15 cellular contexts compared by ENCODE assay signal in the genomic region with DNA sequence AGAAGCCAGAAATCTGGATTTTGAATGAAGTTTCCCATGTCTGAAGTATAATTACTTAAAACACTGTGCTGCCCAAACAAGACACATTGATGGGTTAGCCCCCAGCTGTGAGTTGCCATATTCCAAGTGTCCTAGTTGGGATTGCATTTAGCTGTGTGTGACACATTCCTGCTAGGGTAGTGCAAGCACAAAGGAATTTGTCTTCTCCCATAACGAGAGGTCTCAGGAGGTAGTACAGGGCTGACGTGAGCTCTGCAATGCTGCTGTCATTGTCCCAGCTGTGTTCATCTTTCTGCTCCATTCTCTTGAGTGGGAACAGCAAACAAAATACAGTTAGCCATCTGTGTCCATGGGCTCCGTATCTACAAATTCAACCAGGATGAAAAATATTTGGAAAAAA.
DNase-seq lines count a peak whose midpoint lies in the region; ATAC-seq and TF ChIP-seq lines count a peak whose summit lies in the region.
"Had no signal": no experiment of that assay in that cellular context is flagged by ENCODE, and none has a peak within 500 bp of the region (broad histone marks: within the 10 kb centered on the region; RNA-seq: fewer than 3 reads in every experiment).

No MANE protein-coding gene starts in this region.

- H3K14ac ChIP-seq in mesenchymal stem cell (ENCODE audit: low read length in 2 of 2) = no peak overlapping the region

- H3K27me3 ChIP-seq in mesenchymal stem cell (ENCODE audit: control insufficient read depth in 1 of 2, insufficient read depth in 1 of 2, low read length in 2 of 2) = no peaks in the 10 kb centered on the region
- no peaks in the 10 kb centered on the region for H3K27me3 ChIP-seq in MM.1S (replicated peaks; ENCODE audit: insufficient read depth, low read length)
- H3K27me3 ChIP-seq: vagina had no signal

- peaks cover 12% of the 10 kb centered on the region for H3K4me1 ChIP-seq in mesenchymal stem cell (ENCODE audit: control insufficient read depth, insufficient read depth, low read depth, low read length)
- no peaks in the 10 kb centered on the region for H3K4me1 ChIP-seq in MM.1S (ENCODE audit: low read length)

- no peak overlapping the region for H4K8ac ChIP-seq in mesenchymal stem cell (ENCODE audit: low read length)

- H2BK12ac ChIP-seq in mesenchymal stem cell (ENCODE audit: low read length in 2 of 2) = no peak overlapping the region

- no peaks in the 10 kb centered on the region for H3K79me2 ChIP-seq in MM.1S (ENCODE audit: low read length)

- H3K27me3 Mint-ChIP-seq in HFFc6 (ENCODE audit: insufficient read depth) = peaks cover 1% of the 10 kb centered on the region; the same call in 1 of the 2 replicates
- H3K27me3 Mint-ChIP-seq in T-cell = peaks cover 0 to 3% of the 10 kb centered on the region in 2 donors
- peaks cover 29% of the 10 kb centered on the region for H3K27me3 Mint-ChIP-seq in stimulated activated memory B cell treated with anti-CD40 and anti-IgM and Interleukin-4, amounts not matched to agents 10 μg/mL and 1 μg/mL and 100 μg/mL, for 72 hours

- no peaks in the 10 kb centered on the region for H3F3A ChIP-seq in MM.1S (ENCODE audit: insufficient read depth, low read length)

- DNase-seq in AG08395 (ENCODE audit: low spot score) (peak; percentile 52), HFFc6 (peak; percentile 37), T-cell (no peak), mesenchymal stem cell (no peak), MM.1S (no peak)
- DNase-seq in activated effector memory CD4-positive, alpha-beta T cell treated with anti-CD3 and anti-CD28 coated beads, Interleukin-2, amount 50 U/mL, for 16 hours = no peak
- DNase-seq: activated CD4-positive, CD25-positive, alpha-beta regulatory T cell treated with anti-CD3 and anti-CD28 coated beads, Interleukin-2, amount 50 U/mL, for 72 hours; activated effector memory CD4-positive, alpha-beta T cell treated with Interleukin-2 at 50 U/mL for 16 hours; anterior cingulate cortex; NCI-H1048; NCI-H82 had no signal

- H3K9me2 ChIP-seq in MM.1S (replicated peaks; ENCODE audit: insufficient read depth, low read length) = no peaks in the 10 kb centered on the region

- H3K23ac ChIP-seq in mesenchymal stem cell (ENCODE audit: low read length in 2 of 2) = no peak overlapping the region

- no peak overlapping the region for H2BK15ac ChIP-seq in mesenchymal stem cell (ENCODE audit: low read depth, poor library complexity, severe bottlenecking)

- no peak overlapping the region for H2BK5ac ChIP-seq in mesenchymal stem cell (ENCODE audit: low read depth, low read length, poor library complexity, severe bottlenecking)

- no peak overlapping the region for H2AK5ac ChIP-seq in mesenchymal stem cell (ENCODE audit: low read length, severe bottlenecking)

- H3K4me1 Mint-ChIP-seq in HFFc6 (ENCODE audit: low read depth) = peaks cover 75% of the 10 kb centered on the region
- H3K4me1 Mint-ChIP-seq in T-cell = peaks cover 45 to 51% (median 50%) of the 10 kb centered on the region in 3 donors
- H3K4me1 Mint-ChIP-seq in stimulated activated memory B cell treated with anti-CD40 and anti-IgM and Interleukin-4, amounts not matched to agents 10 μg/mL and 1 μg/mL and 100 μg/mL, for 72 hours = peaks cover 4% of the 10 kb centered on the region

- TF ChIP-seq CTCF in HFFc6 (IDR thresholded peaks at IDR 0.05) (no peak), MM.1S (IDR thresholded peaks at IDR 0.05; ENCODE audit: low read length) (no peak)

- H4K20me1 ChIP-seq in MM.1S (ENCODE audit: insufficient read depth, low read length) = no peaks in the 10 kb centered on the region

- H3K9me3 Mint-ChIP-seq in HFFc6 (no peaks in the 10 kb centered on the region), T-cell (no peaks in the 10 kb centered on the region)
- H3K9me3 Mint-ChIP-seq in stimulated activated memory B cell treated with anti-CD40 and anti-IgM and Interleukin-4, amounts not matched to agents 10 μg/mL and 1 μg/mL and 100 μg/mL, for 72 hours = no peaks in the 10 kb centered on the region
- H3K9me3 Mint-ChIP-seq: nephron had no signal

- H3K4me3 Mint-ChIP-seq in HFFc6 (peak overlapping the region; percentile 60), T-cell (no peak overlapping the region)
- no peak overlapping the region for H3K4me3 Mint-ChIP-seq in stimulated activated memory B cell treated with anti-CD40 and anti-IgM and Interleukin-4, amounts not matched to agents 10 μg/mL and 1 μg/mL and 100 μg/mL, for 72 hours
- H3K4me3 Mint-ChIP-seq: nephron had no signal

- CTCF ChIA-PET in T-cell (lab: Charles Lee) = interaction anchor here in 1 of 2 donors (1.3 kb wide), 1 partner anchor 14 kb away, joined by 5 read pairs; no protein-coding TSS in a partner anchor

- H3K4me2 ChIP-seq in mesenchymal stem cell (ENCODE audit: low read length, poor library complexity, severe bottlenecking) (no peak overlapping the region), MM.1S (ENCODE audit: low read depth, low read length) (no peak overlapping the region)

- no peaks in the 10 kb centered on the region for H3K79me1 ChIP-seq in mesenchymal stem cell (replicated peaks; ENCODE audit: low read length, poor library complexity, severe bottlenecking)

- H2BK120ac ChIP-seq in mesenchymal stem cell (ENCODE audit: low read depth, low read length) = no peak overlapping the region

- H3K27ac ChIP-seq in mesenchymal stem cell (ENCODE audit: low read length, poor library complexity, severe bottlenecking) = peak overlapping the region; percentile 51
- H3K27ac ChIP-seq in MM.1S (ENCODE audit: low read length) = no peak overlapping the region
- H3K27ac ChIP-seq: vagina had no signal

- H3K4me3 ChIP-seq in mesenchymal stem cell (ENCODE audit: insufficient read depth in 1 of 2, low read depth in 1 of 2, low read length in 2 of 2) = no peak overlapping the region
- no peak overlapping the region for H3K4me3 ChIP-seq in MM.1S (ENCODE audit: low read length)
- H3K4me3 ChIP-seq: vagina had no signal

- no peak overlapping the region for H3K18ac ChIP-seq in mesenchymal stem cell (ENCODE audit: low read depth in 1 of 2, low read length in 2 of 2)

- 10% methylated on average over 2 of the region's 3 CpGs for WGBS in mesenchymal stem cell

- no peak for ATAC-seq in T-cell (replicated peaks in 1 of 4)
- ATAC-seq in GM21447 (IDR thresholded peaks at IDR 0.05; ENCODE audit: unreplicated experiment) = no peak
- ATAC-seq in stimulated activated memory B cell treated with anti-CD40 and anti-IgM and Interleukin-4, amounts not matched to agents 10 μg/mL and 1 μg/mL and 100 μg/mL, for 72 hours = no peak

- H3K9me3 ChIP-seq in mesenchymal stem cell (ENCODE audit: control insufficient read depth, low read length) (no peaks in the 10 kb centered on the region), MM.1S (replicated peaks; ENCODE audit: insufficient read depth, low read length) (no peaks in the 10 kb centered on the region)
- H3K9me3 ChIP-seq: vagina had no signal

- H3K36me3 ChIP-seq in mesenchymal stem cell (ENCODE audit: control insufficient read depth in 1 of 2, insufficient read depth in 2 of 2, low read depth in 1 of 2, low read length in 2 of 2) = no peaks in the 10 kb centered on the region
- no peaks in the 10 kb centered on the region for H3K36me3 ChIP-seq in MM.1S (replicated peaks; ENCODE audit: insufficient read depth, low read length)
- H3K36me3 ChIP-seq: vagina had no signal

- H3K27ac Mint-ChIP-seq in HFFc6 (peak overlapping the region; percentile 70), T-cell (peak overlapping the region; percentile 96 to 97)
- no peak overlapping the region for H3K27ac Mint-ChIP-seq in stimulated activated memory B cell treated with anti-CD40 and anti-IgM and Interleukin-4, amounts not matched to agents 10 μg/mL and 1 μg/mL and 100 μg/mL, for 72 hours
- H3K27ac Mint-ChIP-seq: nephron had no signal

- H3K9ac ChIP-seq in mesenchymal stem cell (ENCODE audit: low read length) (no peak overlapping the region), MM.1S (ENCODE audit: low read length) (no peak overlapping the region)

- H3K36me3 Mint-ChIP-seq in HFFc6 (ENCODE audit: low read depth) (peaks cover 18% of the 10 kb centered on the region), T-cell (no peaks in the 10 kb centered on the region)
- no peaks in the 10 kb centered on the region for H3K36me3 Mint-ChIP-seq in stimulated activated memory B cell treated with anti-CD40 and anti-IgM and Interleukin-4, amounts not matched to agents 10 μg/mL and 1 μg/mL and 100 μg/mL, for 72 hours

- POLR2A ChIA-PET in T-cell (lab: Charles Lee) = no interaction called here

- no peak overlapping the region for H4K91ac ChIP-seq in mesenchymal stem cell (ENCODE audit: low read length)

- no peak overlapping the region for H3K4ac ChIP-seq in mesenchymal stem cell (ENCODE audit: low read depth in 1 of 2, low read length in 2 of 2)

- H2AFZ ChIP-seq in mesenchymal stem cell (ENCODE audit: low read depth, low read length) (no peak overlapping the region), MM.1S (ENCODE audit: low read length) (no peak overlapping the region)

Comparison
In these comparisons a context has a peak if more than half of its experiments do, and no peak if none do; other contexts are left out.
1. DNase-seq: peak in AG08395 (single experiment) and HFFc6 (single experiment); none in T-cell (0 of 34), mesenchymal stem cell (single experiment), MM.1S (single experiment) and activated effector memory CD4-positive, alpha-beta T cell treated with anti-CD3 and anti-CD28 coated beads, Interleukin-2, amount 50 U/mL, for 16 hours (single experiment).